8 cellular contexts compared by ENCODE assay signal in the genomic region with DNA sequence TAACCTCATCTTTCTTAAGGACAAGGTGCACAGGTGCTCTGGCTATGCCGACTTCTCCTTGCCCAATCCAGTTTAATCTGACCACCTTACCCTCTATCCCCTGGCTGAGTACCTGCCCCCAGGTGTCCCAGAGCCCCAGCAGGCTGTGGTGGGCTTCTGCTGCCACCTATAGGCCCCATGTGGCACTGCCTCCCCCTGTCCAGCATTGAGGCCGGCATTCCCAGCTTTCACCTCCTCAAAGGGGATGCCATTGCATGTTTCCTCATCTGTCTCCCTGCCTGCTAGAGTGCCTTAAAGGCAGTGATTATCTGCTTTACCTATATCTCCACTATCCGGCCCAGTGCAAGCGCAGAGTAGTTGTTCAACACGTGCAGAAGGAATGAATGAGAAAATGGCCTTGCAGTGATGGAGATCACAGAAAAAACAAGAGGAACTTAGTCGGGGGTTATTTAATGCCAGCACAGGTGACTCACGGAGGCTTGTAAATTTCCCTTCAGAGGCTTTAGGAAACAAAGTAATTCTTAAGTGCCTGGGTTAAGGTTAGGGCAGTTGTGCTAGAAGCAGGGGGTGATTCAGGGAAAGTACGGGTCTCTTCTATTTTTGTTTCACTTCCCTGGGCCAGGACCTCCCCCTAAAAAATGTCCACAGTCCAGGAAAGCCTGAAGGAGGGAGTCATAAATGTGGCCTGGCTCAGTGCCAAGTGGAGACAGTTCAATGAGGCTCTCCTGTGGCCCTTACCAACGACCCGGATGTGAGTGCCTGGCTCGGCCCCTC.
DNase-seq lines count a peak whose midpoint lies in the region; FAIRE-seq and TF ChIP-seq lines count a peak whose summit lies in the region.

No MANE protein-coding gene starts in this region.

- no peaks in the 10 kb centered on the region for H3K4me1 ChIP-seq in breast epithelium
- H3K4me1 ChIP-seq in testis: no peaks in the 10 kb centered on the region

- TF ChIP-seq POLR2A in breast epithelium (IDR thresholded peaks at IDR 0.05): no peak
- TF ChIP-seq POLR2A in testis (IDR thresholded peaks at IDR 0.05): no peak

- H3K9me3 ChIP-seq in breast epithelium (no peaks in the 10 kb centered on the region), testis (no peaks in the 10 kb centered on the region)

- DNase-seq in A172 (ENCODE audit: low spot score) (peak; percentile 69), GM03348 (ENCODE audit: low spot score) (peak; percentile 84), HL-60 (ENCODE audit: low read depth in 1 of 2, low spot score in 1 of 2) (peak in 1 of 2 experiments; percentile 6), RCC 7860 (ENCODE audit: low spot score) (peak; percentile 98), breast epithelium (ENCODE audit: low spot score in 2 of 2) (no peak), left kidney (ENCODE audit: low read depth, low spot score) (peak; percentile 60), testis (peak; percentile 64), OCI-M2 (lab: John Stamatoyannopoulos, UW; ENCODE audit: unreplicated experiment) (no peak)

- TF ChIP-seq CTCF in HL-60 (IDR thresholded peaks at IDR 0.05; ENCODE audit: insufficient read depth, low read length) (peak; percentile 81), breast epithelium (IDR thresholded peaks at IDR 0.05) (peak; percentile 43 to 72 (median 64)), testis (IDR thresholded peaks at IDR 0.05) (peak; percentile 53 to 87 (median 79))

- FAIRE-seq in RCC 7860 (lab: Jason Lieb, UNC): peak; percentile 95

- H3K27me3 ChIP-seq in HL-60 (ENCODE audit: insufficient read depth, poor library complexity, severe bottlenecking) (no peaks in the 10 kb centered on the region), breast epithelium (no peaks in the 10 kb centered on the region), testis (no peaks in the 10 kb centered on the region)

- WGBS in testis, 2 donors: 37 to 49% methylated on average over 11 of the region's 11 CpGs

- H3K27ac ChIP-seq in HL-60 (replicated peaks) (no peak overlapping the region), breast epithelium (no peak overlapping the region), testis (no peak overlapping the region)

- H3K36me3 ChIP-seq in breast epithelium (no peaks in the 10 kb centered on the region), testis (ENCODE audit: low read depth, missing control alignments) (no peaks in the 10 kb centered on the region)

- intact Hi-C loops in breast epithelium (cut with DNase I; ENCODE audit: low total_unique reads) (loop anchor here (10.0 kb wide), 1 partner anchor 335 kb away; no protein-coding TSS in a partner anchor), testis (cut with DNase I; ENCODE audit: low total_unique reads) (loop anchor here (10.0 kb wide), 1 partner anchor 335 kb away; no protein-coding TSS in a partner anchor)

- H3K4me3 ChIP-seq in HL-60 (replicated peaks; ENCODE audit: insufficient read depth, low read length) (no peak overlapping the region), breast epithelium (no peak overlapping the region), testis (no peak overlapping the region)

Comparison
In these comparisons a context has a peak if more than half of its experiments do, and no peak if none do; other contexts are left out.
1. DNase-seq: peak in A172 (single experiment), GM03348 (single experiment), RCC 7860 (single experiment), left kidney (single experiment) and testis (single experiment); none in breast epithelium (0 of 2) and OCI-M2 (single experiment).
2. Peak in every context shown above with its lines, with median percentiles within 50 percentile points of each other: CTCF ChIP-seq.